In genomic region chr10:84329986-84330651, GRCh38 we compare ENCODE assay signal across 8 cellular contexts. TPM values are rescaled to one million over a fixed set of nuclear protein-coding genes. Genes with fewer than 3 reads are reported as not detected.
DNase-seq lines count a peak whose midpoint lies in the region; ATAC-seq and TF ChIP-seq lines count a peak whose summit lies in the region.

No MANE protein-coding gene starts in this region.

- 91% methylated on average over 7 of the region's 7 CpGs for WGBS in SK-N-SH (ENCODE audit: low lambda C conversion rate)
- WGBS in hepatocyte (ENCODE audit: low lambda C conversion rate, missing lambda C conversion rate) = 93% methylated on average over 7 of the region's 7 CpGs

- H3K9me2 ChIP-seq in SK-N-SH (no peaks in the 10 kb centered on the region), hepatocyte (replicated peaks; ENCODE audit: insufficient read depth) (no peaks in the 10 kb centered on the region)

- H3K79me2 ChIP-seq in SK-N-SH (ENCODE audit: insufficient read depth) = peaks cover 61% of the 10 kb centered on the region
- H3K79me2 ChIP-seq in hepatocyte = peaks cover 59% of the 10 kb centered on the region

- H3K4me3 ChIP-seq in SK-N-SH (ENCODE audit: low read depth in 2 of 2, low read length in 1 of 2) (peak overlapping the region in 1 of 2 experiments; percentile 71), SK-N-MC (peak overlapping the region; percentile 79; the same call in 1 of the 2 replicates), hepatocyte (peak overlapping the region; percentile 58)

- H3F3A ChIP-seq in SK-N-SH (replicated peaks; ENCODE audit: insufficient read depth) = peaks cover 4% of the 10 kb centered on the region

- CTCF ChIA-PET in SK-N-SH (lab: Yijun Ruan, JAX) = interaction anchor here (2.3 to 5.2 kb wide), 3 partner anchors 23 to 209 kb away, joined by 6 to 16 read pairs (median 8); no protein-coding TSS in a partner anchor

- H3K9me3 ChIP-seq in SK-N-SH = no peaks in the 10 kb centered on the region
- no peaks in the 10 kb centered on the region for H3K9me3 ChIP-seq in SK-N-MC (ENCODE audit: low read depth, low read length)
- H3K9me3 ChIP-seq in hepatocyte (ENCODE audit: low read depth) = no peaks in the 10 kb centered on the region

- H4K20me1 ChIP-seq in SK-N-SH (ENCODE audit: insufficient read depth) (peaks cover 54% of the 10 kb centered on the region), hepatocyte (ENCODE audit: insufficient read depth, poor library complexity, severe bottlenecking) (peaks cover 46% of the 10 kb centered on the region)

- H3K9ac ChIP-seq in SK-N-SH (peak overlapping the region; percentile 83), SK-N-MC (ENCODE audit: insufficient read length) (no peak overlapping the region)

- H3K4me2 ChIP-seq in SK-N-SH = peak overlapping the region; percentile 82
- peak overlapping the region; percentile 72 for H3K4me2 ChIP-seq in hepatocyte

- POLR2A ChIA-PET in SK-N-SH (lab: Yijun Ruan, JAX) = no interaction called here

- no peak for TF ChIP-seq CTCF in SK-N-SH (IDR thresholded peaks at IDR 0.05)
- no peak for TF ChIP-seq CTCF in hepatocyte (IDR thresholded peaks at IDR 0.05; ENCODE audit: poor library complexity)

- DNase-seq in SK-N-SH (no peak), SK-N-MC (ENCODE audit: low read depth, low spot score) (no peak), hepatocyte (ENCODE audit: low spot score) (no peak), NCI-H1436 (lab: John Stamatoyannopoulos, UW) (no peak), cerebellum (ENCODE audit: low spot score) (no peak)
- no peak for DNase-seq in stimulated activated CD4-positive, alpha-beta T cell treated with anti-CD3 and anti-CD28 coated beads, Interleukin-4, amount 100 ng/mL, for 1 hour

- ATAC-seq in SK-N-SH treated with all-trans-retinoic acid at 6 μM for 48 hours (no peak), HG02642 (IDR thresholded peaks at IDR 0.05; ENCODE audit: poor library complexity, unreplicated experiment) (peak; percentile 53)

- no peak for TF ChIP-seq RAD21 in SK-N-SH (IDR thresholded peaks at IDR 0.05; ENCODE audit: low read length)

- peaks cover 18 to 20% of the 10 kb centered on the region in 2 experiments; a peak in 3 of 4 replicates for H3K4me1 ChIP-seq in SK-N-SH (ENCODE audit: control insufficient read depth in 1 of 2, insufficient read depth in 2 of 2, low read depth in 1 of 2, low read length in 1 of 2)
- peaks cover 10% of the 10 kb centered on the region for H3K4me1 ChIP-seq in hepatocyte (ENCODE audit: insufficient read depth)

- TF ChIP-seq EP300 in SK-N-SH (IDR thresholded peaks at IDR 0.05; ENCODE audit: borderline replicate concordance in 1 of 2, low read depth in 1 of 2, low read length in 1 of 2) = no peak

- H3K36me3 ChIP-seq in SK-N-SH (replicated peaks in 1 of 2; ENCODE audit: control insufficient read depth in 1 of 2, insufficient read depth in 2 of 2, low read length in 1 of 2) (no peaks in the 10 kb centered on the region), SK-N-MC (ENCODE audit: insufficient read depth, low read length) (no peaks in the 10 kb centered on the region), hepatocyte (replicated peaks; ENCODE audit: insufficient read depth, low read depth) (no peaks in the 10 kb centered on the region)

- H2AFZ ChIP-seq in SK-N-SH (ENCODE audit: low read depth) = no peak overlapping the region
- no peak overlapping the region for H2AFZ ChIP-seq in hepatocyte

- H3K27ac ChIP-seq in SK-N-SH (ENCODE audit: low read depth in 2 of 2, low read length in 1 of 2) (0 out of 4 replicates have a peak overlapping the region, but pooled peaks of 1 of the 2 experiments have one; percentile 81), SK-N-MC (no peak overlapping the region), hepatocyte (peak overlapping the region; percentile 98)

- H3K27me3 ChIP-seq in SK-N-SH (ENCODE audit: insufficient read depth) (no peaks in the 10 kb centered on the region), hepatocyte (no peaks in the 10 kb centered on the region)

TF ChIP-seq in SK-N-SH, 30 proteins besides CTCF, POLR2A, EP300 and RAD21:
- TF ChIP-seq FOXM1 (IDR thresholded peaks at IDR 0.05; ENCODE audit: low read depth) = no peak

TF ChIP-seq in SK-N-SH treated with all-trans-retinoic acid at 6 μM for 48 hours, 23 proteins besides CTCF, POLR2A, EP300 and RAD21:
- no peak for TF ChIP-seq ZNF8 (CRISPR knock-in tag; IDR thresholded peaks at IDR 0.05)

RNA-seq across cellular contexts. Expression of gene CCSER2, which starts 1.7 kb away (rescaled TPM):
- polyA plus RNA-seq in SK-N-SH (2012; rRNA removed) = 8.5 and 12.2 TPM in 2 replicates
- polyA plus RNA-seq in SK-N-SH (2012; cell fraction: cytosol; rRNA removed) = 11.3 and 13.8 TPM in 2 replicates
- polyA plus RNA-seq in SK-N-SH (2012; cell fraction: nucleus; rRNA removed) = 3.7 and 10.9 TPM in 2 replicates
- 36.5 and 41.1 TPM in 2 replicates for total RNA-seq in hepatocyte
- 28.7 and 39.7 TPM in 2 replicates for polyA plus RNA-seq in hepatocyte
- 118 TPM for total RNA-seq in cerebellum
